1 cellular context compared by ENCODE assay signal in the genomic region with DNA sequence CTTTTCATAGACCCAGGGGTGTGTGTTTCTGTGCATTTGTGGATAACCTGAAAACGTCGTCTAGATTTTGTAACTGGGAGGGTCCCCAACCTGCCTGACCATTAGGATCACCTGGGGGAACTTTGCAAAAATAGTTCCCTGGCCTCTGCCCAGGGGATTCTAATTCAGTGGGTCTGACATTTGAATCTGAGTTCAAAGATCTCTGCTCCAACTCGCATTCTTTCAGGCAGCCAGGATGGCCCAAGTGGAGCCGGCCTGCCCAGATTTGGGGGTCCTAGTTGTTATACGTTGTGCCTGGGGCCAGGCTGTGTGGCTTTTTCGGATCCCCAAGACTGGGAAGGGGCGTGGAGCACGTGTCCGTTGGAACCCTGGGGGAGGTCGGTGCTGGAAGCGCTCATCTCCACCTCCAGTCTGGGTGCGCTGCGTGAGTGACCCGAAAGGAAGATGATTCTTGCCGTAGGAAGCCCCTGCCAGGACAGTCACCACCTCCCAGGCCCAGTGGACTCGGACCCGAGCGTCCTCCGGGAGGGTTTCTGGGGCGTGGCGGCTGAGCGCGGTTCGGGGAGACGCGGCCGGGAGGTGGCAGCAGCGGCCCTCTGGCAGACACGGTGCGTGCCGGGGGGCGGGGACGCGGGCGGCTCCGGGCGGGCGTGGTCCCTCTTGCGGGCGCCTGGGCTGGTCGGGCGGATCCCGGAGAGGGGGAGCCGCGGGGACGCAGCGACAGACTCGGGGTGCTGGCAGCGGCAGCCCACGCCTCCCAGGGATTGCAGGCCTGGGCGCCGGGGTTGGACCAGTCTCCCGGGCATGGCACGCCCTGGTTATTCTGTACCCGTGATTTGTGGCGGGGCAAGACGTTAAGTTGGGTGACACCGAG.
TF ChIP-seq lines count a peak whose summit lies in the region.

No MANE protein-coding gene starts in this region.

TF ChIP-seq in HepG2, 621 proteins besides CTCF, POLR2A, EP300 and RAD21 (continued from another document and continues in another):
- TF ChIP-seq, protein P1, sequence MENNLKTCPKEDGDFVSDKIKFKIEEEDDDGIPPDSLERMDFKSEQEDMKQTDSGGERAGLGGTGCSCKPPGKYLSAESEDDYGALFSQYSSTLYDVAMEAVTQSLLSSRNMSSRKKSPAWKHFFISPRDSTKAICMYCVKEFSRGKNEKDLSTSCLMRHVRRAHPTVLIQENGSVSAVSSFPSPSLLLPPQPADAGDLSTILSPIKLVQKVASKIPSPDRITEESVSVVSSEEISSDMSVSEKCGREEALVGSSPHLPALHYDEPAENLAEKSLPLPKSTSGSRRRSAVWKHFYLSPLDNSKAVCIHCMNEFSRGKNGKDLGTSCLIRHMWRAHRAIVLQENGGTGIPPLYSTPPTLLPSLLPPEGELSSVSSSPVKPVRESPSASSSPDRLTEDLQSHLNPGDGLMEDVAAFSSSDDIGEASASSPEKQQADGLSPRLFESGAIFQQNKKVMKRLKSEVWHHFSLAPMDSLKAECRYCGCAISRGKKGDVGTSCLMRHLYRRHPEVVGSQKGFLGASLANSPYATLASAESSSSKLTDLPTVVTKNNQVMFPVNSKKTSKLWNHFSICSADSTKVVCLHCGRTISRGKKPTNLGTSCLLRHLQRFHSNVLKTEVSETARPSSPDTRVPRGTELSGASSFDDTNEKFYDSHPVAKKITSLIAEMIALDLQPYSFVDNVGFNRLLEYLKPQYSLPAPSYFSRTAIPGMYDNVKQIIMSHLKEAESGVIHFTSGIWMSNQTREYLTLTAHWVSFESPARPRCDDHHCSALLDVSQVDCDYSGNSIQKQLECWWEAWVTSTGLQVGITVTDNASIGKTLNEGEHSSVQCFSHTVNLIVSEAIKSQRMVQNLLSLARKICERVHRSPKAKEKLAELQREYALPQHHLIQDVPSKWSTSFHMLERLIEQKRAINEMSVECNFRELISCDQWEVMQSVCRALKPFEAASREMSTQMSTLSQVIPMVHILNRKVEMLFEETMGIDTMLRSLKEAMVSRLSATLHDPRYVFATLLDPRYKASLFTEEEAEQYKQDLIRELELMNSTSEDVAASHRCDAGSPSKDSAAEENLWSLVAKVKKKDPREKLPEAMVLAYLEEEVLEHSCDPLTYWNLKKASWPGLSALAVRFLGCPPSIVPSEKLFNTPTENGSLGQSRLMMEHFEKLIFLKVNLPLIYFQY (CRISPR knock-in tag; IDR thresholded peaks at IDR 0.05; ENCODE audit: borderline replicate concordance), result peak; percentile 73; the same call in 1 of the 2 replicates
- TF ChIP-seq YEATS2 (CRISPR knock-in tag; IDR thresholded peaks at IDR 0.05; ENCODE audit: borderline replicate concordance) (no peak), HNF4G (IDR thresholded peaks at IDR 0.05; ENCODE audit: borderline replicate concordance, low read depth, low read length) (no peak), HNF4G (CRISPR knock-in tag; IDR thresholded peaks at IDR 0.05; ENCODE audit: borderline replicate concordance, low read depth) (no peak), KDM6A (CRISPR knock-in tag; IDR thresholded peaks at IDR 0.05; ENCODE audit: low read depth) (no peak), POLR2AphosphoS2 (IDR thresholded peaks at IDR 0.05; ENCODE audit: low read depth, low read length) (no peak), MIXL1 (CRISPR knock-in tag; IDR thresholded peaks at IDR 0.05) (no peak), MXI1 (IDR thresholded peaks at IDR 0.05; ENCODE audit: borderline replicate concordance, low read depth, low read length) (no peak), ZNF333 (CRISPR knock-in tag; IDR thresholded peaks at IDR 0.05; ENCODE audit: borderline replicate concordance) (no peak), RNF2 (conservative IDR thresholded peaks at IDR 0.05; ENCODE audit: low read depth) (no peak), BRD4 (CRISPR knock-in tag; IDR thresholded peaks at IDR 0.05) (no peak), ZNF572 (CRISPR knock-in tag; IDR thresholded peaks at IDR 0.05) (no peak), ZNF883 (CRISPR knock-in tag; IDR thresholded peaks at IDR 0.05; ENCODE audit: not compliant biosample characterization) (no peak), MYNN (CRISPR knock-in tag; IDR thresholded peaks at IDR 0.05; ENCODE audit: low read depth) (no peak), FOXP1 (IDR thresholded peaks at IDR 0.05) (no peak), FOXP1 (CRISPR knock-in tag; IDR thresholded peaks at IDR 0.05) (no peak), KLF12 (CRISPR knock-in tag; IDR thresholded peaks at IDR 0.05; ENCODE audit: borderline replicate concordance) (peak; percentile 96; the same call in 1 of the 2 replicates), MEIS2 (CRISPR knock-in tag; IDR thresholded peaks at IDR 0.05) (no peak), ZFAT (CRISPR knock-in tag; conservative IDR thresholded peaks at IDR 0.05) (no peak), NFYB (CRISPR knock-in tag; IDR thresholded peaks at IDR 0.05) (no peak), BORCS8-MEF2B (CRISPR knock-in tag; IDR thresholded peaks at IDR 0.05) (peak; percentile 28; the same call in 1 of the 2 replicates), PHF20 (CRISPR knock-in tag; IDR thresholded peaks at IDR 0.05) (no peak), SATB2 (CRISPR knock-in tag; IDR thresholded peaks at IDR 0.05) (no peak), MZF1 (CRISPR knock-in tag; IDR thresholded peaks at IDR 0.05; ENCODE audit: borderline replicate concordance) (no peak), CCAR2 (optimal IDR thresholded peaks at IDR 0.05; ENCODE audit: low read depth, low read length) (no peak), KLF6 (CRISPR knock-in tag; IDR thresholded peaks at IDR 0.05) (no peak), ZNF543 (CRISPR knock-in tag; IDR thresholded peaks at IDR 0.05) (no peak), RBM22 (optimal IDR thresholded peaks at IDR 0.05; ENCODE audit: low read length) (no peak), MXD4 (CRISPR knock-in tag; IDR thresholded peaks at IDR 0.05) (no peak), KLF11 (CRISPR knock-in tag; IDR thresholded peaks at IDR 0.05) (no peak), ZNF569 (CRISPR knock-in tag; IDR thresholded peaks at IDR 0.05; ENCODE audit: borderline replicate concordance) (no peak), SOX6 (IDR thresholded peaks at IDR 0.05) (no peak), SOX6 (CRISPR knock-in tag; IDR thresholded peaks at IDR 0.05) (no peak)
- TF ChIP-seq, protein P2, sequence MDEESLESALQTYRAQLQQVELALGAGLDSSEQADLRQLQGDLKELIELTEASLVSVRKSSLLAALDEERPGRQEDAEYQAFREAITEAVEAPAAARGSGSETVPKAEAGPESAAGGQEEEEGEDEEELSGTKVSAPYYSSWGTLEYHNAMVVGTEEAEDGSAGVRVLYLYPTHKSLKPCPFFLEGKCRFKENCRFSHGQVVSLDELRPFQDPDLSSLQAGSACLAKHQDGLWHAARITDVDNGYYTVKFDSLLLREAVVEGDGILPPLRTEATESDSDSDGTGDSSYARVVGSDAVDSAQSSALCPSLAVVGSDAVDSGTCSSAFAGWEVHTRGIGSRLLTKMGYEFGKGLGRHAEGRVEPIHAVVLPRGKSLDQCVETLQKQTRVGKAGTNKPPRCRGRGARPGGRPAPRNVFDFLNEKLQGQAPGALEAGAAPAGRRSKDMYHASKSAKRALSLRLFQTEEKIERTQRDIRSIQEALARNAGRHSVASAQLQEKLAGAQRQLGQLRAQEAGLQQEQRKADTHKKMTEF (CRISPR knock-in tag; IDR thresholded peaks at IDR 0.05), result no peak
- TF ChIP-seq, protein P3, sequence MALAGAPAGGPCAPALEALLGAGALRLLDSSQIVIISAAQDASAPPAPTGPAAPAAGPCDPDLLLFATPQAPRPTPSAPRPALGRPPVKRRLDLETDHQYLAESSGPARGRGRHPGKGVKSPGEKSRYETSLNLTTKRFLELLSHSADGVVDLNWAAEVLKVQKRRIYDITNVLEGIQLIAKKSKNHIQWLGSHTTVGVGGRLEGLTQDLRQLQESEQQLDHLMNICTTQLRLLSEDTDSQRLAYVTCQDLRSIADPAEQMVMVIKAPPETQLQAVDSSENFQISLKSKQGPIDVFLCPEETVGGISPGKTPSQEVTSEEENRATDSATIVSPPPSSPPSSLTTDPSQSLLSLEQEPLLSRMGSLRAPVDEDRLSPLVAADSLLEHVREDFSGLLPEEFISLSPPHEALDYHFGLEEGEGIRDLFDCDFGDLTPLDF (CRISPR knock-in tag; IDR thresholded peaks at IDR 0.05), result no peak
- TF ChIP-seq, protein P4, sequence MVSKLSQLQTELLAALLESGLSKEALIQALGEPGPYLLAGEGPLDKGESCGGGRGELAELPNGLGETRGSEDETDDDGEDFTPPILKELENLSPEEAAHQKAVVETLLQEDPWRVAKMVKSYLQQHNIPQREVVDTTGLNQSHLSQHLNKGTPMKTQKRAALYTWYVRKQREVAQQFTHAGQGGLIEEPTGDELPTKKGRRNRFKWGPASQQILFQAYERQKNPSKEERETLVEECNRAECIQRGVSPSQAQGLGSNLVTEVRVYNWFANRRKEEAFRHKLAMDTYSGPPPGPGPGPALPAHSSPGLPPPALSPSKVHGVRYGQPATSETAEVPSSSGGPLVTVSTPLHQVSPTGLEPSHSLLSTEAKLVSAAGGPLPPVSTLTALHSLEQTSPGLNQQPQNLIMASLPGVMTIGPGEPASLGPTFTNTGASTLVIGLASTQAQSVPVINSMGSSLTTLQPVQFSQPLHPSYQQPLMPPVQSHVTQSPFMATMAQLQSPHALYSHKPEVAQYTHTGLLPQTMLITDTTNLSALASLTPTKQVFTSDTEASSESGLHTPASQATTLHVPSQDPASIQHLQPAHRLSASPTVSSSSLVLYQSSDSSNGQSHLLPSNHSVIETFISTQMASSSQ (IDR thresholded peaks at IDR 0.05; ENCODE audit: low read depth), result no peak
- TF ChIP-seq, protein P4 (CRISPR knock-in tag; IDR thresholded peaks at IDR 0.05; ENCODE audit: borderline replicate concordance), result no peak
- TF ChIP-seq, protein P5, sequence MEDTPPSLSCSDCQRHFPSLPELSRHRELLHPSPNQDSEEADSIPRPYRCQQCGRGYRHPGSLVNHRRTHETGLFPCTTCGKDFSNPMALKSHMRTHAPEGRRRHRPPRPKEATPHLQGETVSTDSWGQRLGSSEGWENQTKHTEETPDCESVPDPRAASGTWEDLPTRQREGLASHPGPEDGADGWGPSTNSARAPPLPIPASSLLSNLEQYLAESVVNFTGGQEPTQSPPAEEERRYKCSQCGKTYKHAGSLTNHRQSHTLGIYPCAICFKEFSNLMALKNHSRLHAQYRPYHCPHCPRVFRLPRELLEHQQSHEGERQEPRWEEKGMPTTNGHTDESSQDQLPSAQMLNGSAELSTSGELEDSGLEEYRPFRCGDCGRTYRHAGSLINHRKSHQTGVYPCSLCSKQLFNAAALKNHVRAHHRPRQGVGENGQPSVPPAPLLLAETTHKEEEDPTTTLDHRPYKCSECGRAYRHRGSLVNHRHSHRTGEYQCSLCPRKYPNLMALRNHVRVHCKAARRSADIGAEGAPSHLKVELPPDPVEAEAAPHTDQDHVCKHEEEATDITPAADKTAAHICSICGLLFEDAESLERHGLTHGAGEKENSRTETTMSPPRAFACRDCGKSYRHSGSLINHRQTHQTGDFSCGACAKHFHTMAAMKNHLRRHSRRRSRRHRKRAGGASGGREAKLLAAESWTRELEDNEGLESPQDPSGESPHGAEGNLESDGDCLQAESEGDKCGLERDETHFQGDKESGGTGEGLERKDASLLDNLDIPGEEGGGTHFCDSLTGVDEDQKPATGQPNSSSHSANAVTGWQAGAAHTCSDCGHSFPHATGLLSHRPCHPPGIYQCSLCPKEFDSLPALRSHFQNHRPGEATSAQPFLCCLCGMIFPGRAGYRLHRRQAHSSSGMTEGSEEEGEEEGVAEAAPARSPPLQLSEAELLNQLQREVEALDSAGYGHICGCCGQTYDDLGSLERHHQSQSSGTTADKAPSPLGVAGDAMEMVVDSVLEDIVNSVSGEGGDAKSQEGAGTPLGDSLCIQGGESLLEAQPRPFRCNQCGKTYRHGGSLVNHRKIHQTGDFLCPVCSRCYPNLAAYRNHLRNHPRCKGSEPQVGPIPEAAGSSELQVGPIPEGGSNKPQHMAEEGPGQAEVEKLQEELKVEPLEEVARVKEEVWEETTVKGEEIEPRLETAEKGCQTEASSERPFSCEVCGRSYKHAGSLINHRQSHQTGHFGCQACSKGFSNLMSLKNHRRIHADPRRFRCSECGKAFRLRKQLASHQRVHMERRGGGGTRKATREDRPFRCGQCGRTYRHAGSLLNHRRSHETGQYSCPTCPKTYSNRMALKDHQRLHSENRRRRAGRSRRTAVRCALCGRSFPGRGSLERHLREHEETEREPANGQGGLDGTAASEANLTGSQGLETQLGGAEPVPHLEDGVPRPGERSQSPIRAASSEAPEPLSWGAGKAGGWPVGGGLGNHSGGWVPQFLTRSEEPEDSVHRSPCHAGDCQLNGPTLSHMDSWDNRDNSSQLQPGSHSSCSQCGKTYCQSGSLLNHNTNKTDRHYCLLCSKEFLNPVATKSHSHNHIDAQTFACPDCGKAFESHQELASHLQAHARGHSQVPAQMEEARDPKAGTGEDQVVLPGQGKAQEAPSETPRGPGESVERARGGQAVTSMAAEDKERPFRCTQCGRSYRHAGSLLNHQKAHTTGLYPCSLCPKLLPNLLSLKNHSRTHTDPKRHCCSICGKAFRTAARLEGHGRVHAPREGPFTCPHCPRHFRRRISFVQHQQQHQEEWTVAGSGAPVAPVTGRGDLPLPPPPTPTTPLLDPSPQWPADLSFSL (CRISPR knock-in tag; IDR thresholded peaks at IDR 0.05), result no peak
